Comparison of ENCODE assay signal across 9 cellular contexts in genomic region chr1:31396633-31397351, GRCh38. TPM values are rescaled to one million over a fixed set of nuclear protein-coding genes. Genes with fewer than 3 reads are reported as not detected.
DNase-seq lines count a peak whose midpoint lies in the region; ATAC-seq and TF ChIP-seq lines count a peak whose summit lies in the region.
"Had no signal": no experiment of that assay in that cellular context is flagged by ENCODE, and none has a peak within 500 bp of the region (broad histone marks: within the 10 kb centered on the region; RNA-seq: fewer than 3 reads in every experiment).

No MANE protein-coding gene starts in this region.

- ATAC-seq in gastroesophageal sphincter (no peak), upper lobe of left lung (ENCODE audit: low FRiP score in 2 of 2) (no peak)

- peak overlapping the region; percentile 45 for H3K4me3 Mint-ChIP-seq in HFFc6
- no peak overlapping the region for H3K4me3 Mint-ChIP-seq in glutamatergic neuron (ENCODE audit: unreplicated experiment)
- no peak overlapping the region for H3K4me3 Mint-ChIP-seq in activated naive CD8-positive, alpha-beta T cell treated with anti-CD3 and anti-CD28 coated beads for 36 hours

- H3K4me1 Mint-ChIP-seq in HFFc6 (ENCODE audit: low read depth) (peaks cover 69% of the 10 kb centered on the region), glutamatergic neuron (ENCODE audit: low read depth, unreplicated experiment) (peaks cover 15% of the 10 kb centered on the region)
- H3K4me1 Mint-ChIP-seq in activated naive CD8-positive, alpha-beta T cell treated with anti-CD3 and anti-CD28 coated beads for 36 hours, result peaks cover 9% of the 10 kb centered on the region

- TF ChIP-seq POLR2A in gastroesophageal sphincter (IDR thresholded peaks at IDR 0.05) (no peak), upper lobe of left lung (IDR thresholded peaks at IDR 0.05) (no peak)

- H3K36me3 Mint-ChIP-seq in HFFc6 (ENCODE audit: low read depth) (no peaks in the 10 kb centered on the region), glutamatergic neuron (ENCODE audit: unreplicated experiment) (no peaks in the 10 kb centered on the region)
- H3K36me3 Mint-ChIP-seq in activated naive CD8-positive, alpha-beta T cell treated with anti-CD3 and anti-CD28 coated beads for 36 hours, result no peaks in the 10 kb centered on the region

- WGBS in gastroesophageal sphincter (ENCODE audit: low coverage in 1 of 2), 2 donors, result 85 to 86% methylated on average over 1 to 3 of the region's 3 CpGs
- 84 to 93% methylated on average over 3 of the region's 3 CpGs for WGBS in upper lobe of left lung, 2 donors

- H3K4me3 ChIP-seq in AG10803 (ENCODE audit: low read length) (no peak overlapping the region), SU-DHL-6 (ENCODE audit: insufficient read depth, low read length, poor library complexity, severe bottlenecking) (no peak overlapping the region), gastroesophageal sphincter (no peak overlapping the region), upper lobe of left lung (no peak overlapping the region)

- no peaks in the 10 kb centered on the region; the same call in none of the 2 replicates for H3F3A ChIP-seq in SU-DHL-6 (ENCODE audit: insufficient read depth)

- H3K9ac ChIP-seq in SU-DHL-6 (ENCODE audit: low read length), result no peak overlapping the region

- no peaks in the 10 kb centered on the region for H3K9me2 ChIP-seq in SU-DHL-6 (replicated peaks; ENCODE audit: insufficient read depth, low read length)

- H3K27ac ChIP-seq in SU-DHL-6 (ENCODE audit: low read depth, low read length) (no peak overlapping the region), gastroesophageal sphincter (no peak overlapping the region), upper lobe of left lung (no peak overlapping the region)

- no peaks in the 10 kb centered on the region for H3K9me3 ChIP-seq in SU-DHL-6 (ENCODE audit: insufficient read depth, low read length)
- no peaks in the 10 kb centered on the region for H3K9me3 ChIP-seq in gastroesophageal sphincter
- no peaks in the 10 kb centered on the region for H3K9me3 ChIP-seq in upper lobe of left lung

- peaks cover 0 to 12% (median 3%) of the 10 kb centered on the region in 3 donors for H3K4me1 ChIP-seq in gastroesophageal sphincter
- H3K4me1 ChIP-seq in upper lobe of left lung, result peaks cover 3 to 10% (median 9%) of the 10 kb centered on the region in 4 donors

- H2AFZ ChIP-seq in SU-DHL-6 (ENCODE audit: low read depth, low read length, severe bottlenecking), result no peak overlapping the region

- TF ChIP-seq CTCF in AG10803 (conservative IDR thresholded peaks at IDR 0.05; ENCODE audit: low read length) (peak; percentile 72), HFFc6 (IDR thresholded peaks at IDR 0.05) (peak; percentile 85), SU-DHL-6 (IDR thresholded peaks at IDR 0.05; ENCODE audit: insufficient read depth, low read length, poor library complexity, severe bottlenecking) (peak; percentile 40), glutamatergic neuron (IDR thresholded peaks at IDR 0.05; ENCODE audit: partially characterized antibody, unreplicated experiment) (peak; percentile 34), gastroesophageal sphincter (IDR thresholded peaks at IDR 0.05) (no peak), upper lobe of left lung (IDR thresholded peaks at IDR 0.05) (no peak)

- H3K27ac Mint-ChIP-seq in HFFc6 (peak overlapping the region; percentile 88), glutamatergic neuron (ENCODE audit: unreplicated experiment) (no peak overlapping the region)
- no peak overlapping the region for H3K27ac Mint-ChIP-seq in activated naive CD8-positive, alpha-beta T cell treated with anti-CD3 and anti-CD28 coated beads for 36 hours

- H3K9me3 Mint-ChIP-seq in HFFc6 (no peaks in the 10 kb centered on the region), glutamatergic neuron (ENCODE audit: unreplicated experiment) (peaks cover 4% of the 10 kb centered on the region)
- H3K9me3 Mint-ChIP-seq in activated naive CD8-positive, alpha-beta T cell treated with anti-CD3 and anti-CD28 coated beads for 36 hours, result no peaks in the 10 kb centered on the region

- no peak for TF ChIP-seq EP300 in gastroesophageal sphincter (IDR thresholded peaks at IDR 0.05)
- no peak for TF ChIP-seq EP300 in upper lobe of left lung (IDR thresholded peaks at IDR 0.05)

- DNase-seq in AG10803 (ENCODE audit: low read depth) (peak; percentile 100), HFFc6 (peak; percentile 97), glutamatergic neuron (no peak), cortex of kidney (lab: John Stamatoyannopoulos, UW) (no peak), upper lobe of left lung (no peak)
- no peak for DNase-seq in activated naive CD8-positive, alpha-beta T cell treated with anti-CD3 and anti-CD28 coated beads for 36 hours
- DNase-seq: NCI-H2171 treated with DMSO at 0.1 percent for 48 hours had no signal

- H3K36me3 ChIP-seq in SU-DHL-6 (ENCODE audit: low read length) (no peaks in the 10 kb centered on the region), gastroesophageal sphincter (no peaks in the 10 kb centered on the region), upper lobe of left lung (no peaks in the 10 kb centered on the region)

- H3K27me3 ChIP-seq in SU-DHL-6 (ENCODE audit: low read length) (no peaks in the 10 kb centered on the region), gastroesophageal sphincter (no peaks in the 10 kb centered on the region), upper lobe of left lung (no peaks in the 10 kb centered on the region)

- no peaks in the 10 kb centered on the region for H3K79me2 ChIP-seq in SU-DHL-6 (ENCODE audit: insufficient read depth, low read length)

- no peaks in the 10 kb centered on the region for H4K20me1 ChIP-seq in SU-DHL-6 (ENCODE audit: low read depth, low read length)

- H3K27me3 Mint-ChIP-seq in HFFc6 (ENCODE audit: insufficient read depth), result peaks cover 2% of the 10 kb centered on the region; the same call in 1 of the 2 replicates
- H3K27me3 Mint-ChIP-seq in glutamatergic neuron (ENCODE audit: unreplicated experiment), result peaks cover 1% of the 10 kb centered on the region
- H3K27me3 Mint-ChIP-seq in activated naive CD8-positive, alpha-beta T cell treated with anti-CD3 and anti-CD28 coated beads for 36 hours, result peaks cover 3% of the 10 kb centered on the region

- no peak overlapping the region for H3K4me2 ChIP-seq in SU-DHL-6 (ENCODE audit: low read depth, low read length, poor library complexity, severe bottlenecking)

RNA-seq across cellular contexts. Expression of gene SERINC2, which starts 16.2 kb away (rescaled TPM):
- total RNA-seq in HFFc6 (2021; fragmentation: NEBNext Ultra II Directional; extraction: Animal tissue kit (Norgen Biotek cat#: 25700)), result 100 to 1,000 TPM; 184 to 276 (median 207) TPM
- total RNA-seq in glutamatergic neuron (ENCODE audit: unreplicated experiment), result 36.4 TPM
- total RNA-seq in activated naive CD8-positive, alpha-beta T cell treated with anti-CD3 and anti-CD28 coated beads for 36 hours, result under 1 TPM in 1 of 2 experiments, not detected in 1; 0.16 TPM
- 1 to 10 TPM; 2.5 to 8.7 (median 4.1) TPM for total RNA-seq in gastroesophageal sphincter
- 10 to 100 TPM; 32.3 to 45.9 (median 42.1) TPM for total RNA-seq in upper lobe of left lung

RNA-seq across cellular contexts. Expression of gene FABP3, which starts 23.9 kb away (rescaled TPM):
- 1 to 10 TPM; 1.4 to 3.3 (median 2.2) TPM for total RNA-seq in HFFc6 (2021; fragmentation: NEBNext Ultra II Directional; extraction: Animal tissue kit (Norgen Biotek cat#: 25700))
- 148 TPM for total RNA-seq in glutamatergic neuron (ENCODE audit: unreplicated experiment)
- not detected for total RNA-seq in activated naive CD8-positive, alpha-beta T cell treated with anti-CD3 and anti-CD28 coated beads for 36 hours
- total RNA-seq in gastroesophageal sphincter, result 10 to 100 TPM; 25.8 to 39.4 (median 32.9) TPM
- total RNA-seq in upper lobe of left lung, result 10 to 100 TPM in 5 of 6 donors, 1 to 10 TPM in 1; 4.2 to 98.9 (median 27.2) TPM

Comparison
In these comparisons a context has a peak if more than half of its experiments do, and no peak if none do; other contexts are left out.
1. DNase-seq: peak in AG10803 (single experiment) and HFFc6 (single experiment); none in glutamatergic neuron (single experiment), activated naive CD8-positive, alpha-beta T cell treated with anti-CD3 and anti-CD28 coated beads for 36 hours (single experiment), cortex of kidney (single experiment) and upper lobe of left lung (0 of 2).
2. CTCF ChIP-seq: peak in AG10803 (single experiment), HFFc6 (single experiment), SU-DHL-6 (single experiment) and glutamatergic neuron (single experiment); none in gastroesophageal sphincter (0 of 4) and upper lobe of left lung (0 of 6).